Comparison of ENCODE assay signal across 19 cellular contexts in the genomic region with DNA sequence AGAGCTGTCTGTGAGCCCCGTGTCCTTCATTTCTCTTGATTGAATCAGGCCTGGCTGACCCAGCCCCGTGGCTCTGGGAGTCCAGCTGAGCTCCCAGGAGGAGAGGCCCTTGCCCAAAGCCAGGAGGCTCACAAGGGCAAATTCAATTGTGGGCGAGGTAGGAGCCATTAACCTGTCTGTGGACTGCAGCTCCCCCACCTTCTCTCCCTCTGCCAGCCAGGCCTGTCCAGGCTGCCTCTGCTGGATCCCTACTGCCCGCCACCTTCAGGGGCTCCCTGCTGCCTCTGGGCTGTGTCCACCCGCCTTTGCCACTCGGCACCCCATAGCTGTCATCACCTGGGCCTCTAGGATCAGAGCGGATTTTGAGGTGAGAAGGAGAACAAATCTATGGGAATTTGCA.
A peak's percentile ranks its signal among the peaks of the same experiment; 100 is the strongest.
DNase-seq lines count a peak whose midpoint lies in the region; ATAC-seq and TF ChIP-seq lines count a peak whose summit lies in the region.
"Had no signal": no experiment of that assay in that cellular context is flagged by ENCODE, and none has a peak within 500 bp of the region (broad histone marks: within the 10 kb centered on the region; RNA-seq: fewer than 3 reads in every experiment).

No MANE protein-coding gene starts in this region.

- no peak overlapping the region for H3K9ac ChIP-seq in mesendoderm (ENCODE audit: low read length)
- H3K9ac ChIP-seq: BLaER1 treated with 17β-estradiol and CSF1 and Interleukin-3, amounts not matched to agents 10 nM and 100 nM had no signal

- TF ChIP-seq CTCF in right atrium auricular region (IDR thresholded peaks at IDR 0.05): no peak
- no peak for TF ChIP-seq CTCF in osteoblast (IDR thresholded peaks at IDR 0.05; ENCODE audit: extremely low read depth, low read depth, low read length)

- DNase-seq in Right ventricle myocardium inferior (ENCODE audit: missing footprints): peak; percentile 45
- DNase-seq in right atrium auricular region (ENCODE audit: low spot score): no peak
- DNase-seq in H7: peak; percentile 47
- DNase-seq in mesendoderm: no peak
- DNase-seq in osteoblast (ENCODE audit: insufficient read length, low spot score, missing footprints): peak; percentile 53
- no peak for DNase-seq in RKO (ENCODE audit: low spot score)
- DNase-seq: AML-193; Caco-2; Calu3; CD4-positive, alpha-beta T cell; CD8-positive, alpha-beta T cell; DMS79 treated with DMSO at 0.1 percent for 48 hours; GF-D8 had no signal

- H3K4me1 ChIP-seq in right atrium auricular region: peaks cover 0 to 13% of the 10 kb centered on the region in 2 donors
- peaks cover 8% of the 10 kb centered on the region for H3K4me1 ChIP-seq in mesendoderm (ENCODE audit: control insufficient read depth, low read depth, low read length)
- H3K4me1 ChIP-seq in osteoblast (ENCODE audit: insufficient read depth, low read length): peaks cover 3% of the 10 kb centered on the region
- H3K4me1 ChIP-seq: A549 had no signal

- H3K4ac ChIP-seq in mesendoderm (ENCODE audit: low read depth, low read length): no peak overlapping the region

- H3K4me2 ChIP-seq in mesendoderm (ENCODE audit: low read length) (no peak overlapping the region), osteoblast (ENCODE audit: insufficient read depth, low read length) (no peak overlapping the region)
- H3K4me2 ChIP-seq: A549; BLaER1 treated with 17β-estradiol and CSF1 and Interleukin-3, amounts not matched to agents 10 nM and 100 nM had no signal

- H2BK120ac ChIP-seq in mesendoderm (ENCODE audit: low read depth, low read length): no peak overlapping the region

- H3K9me3 ChIP-seq in right atrium auricular region (no peaks in the 10 kb centered on the region), osteoblast (ENCODE audit: low read depth, low read length) (no peaks in the 10 kb centered on the region)
- H3K9me3 ChIP-seq: A549; BLaER1 treated with 17β-estradiol and CSF1 and Interleukin-3, amounts not matched to agents 10 nM and 100 nM; Caco-2 had no signal

- no peak overlapping the region for H4K8ac ChIP-seq in mesendoderm (ENCODE audit: low read depth, low read length)

- H3K27me3 ChIP-seq in right atrium auricular region (no peaks in the 10 kb centered on the region), H7 (ENCODE audit: control insufficient read depth, insufficient read depth, low read length) (no peaks in the 10 kb centered on the region), mesendoderm (ENCODE audit: insufficient read depth, low read length, poor library complexity) (no peaks in the 10 kb centered on the region), osteoblast (ENCODE audit: insufficient read depth, low read length) (no peaks in the 10 kb centered on the region)
- H3K27me3 ChIP-seq: BLaER1 treated with 17β-estradiol and CSF1 and Interleukin-3, amounts not matched to agents 10 nM and 100 nM had no signal

- H2AK5ac ChIP-seq in mesendoderm (ENCODE audit: low read length): no peak overlapping the region

- H3K79me2 ChIP-seq in mesendoderm (ENCODE audit: control insufficient read depth, insufficient read depth, low read length) (no peaks in the 10 kb centered on the region), osteoblast (ENCODE audit: insufficient read depth, low read length) (no peaks in the 10 kb centered on the region)

- no peak overlapping the region for H3K18ac ChIP-seq in mesendoderm (ENCODE audit: low read length)

- peak overlapping the region; percentile 66 for H3K23ac ChIP-seq in mesendoderm (ENCODE audit: low read length)

- H3K36me3 ChIP-seq in right atrium auricular region (no peaks in the 10 kb centered on the region), H7 (replicated peaks; ENCODE audit: control insufficient read depth, insufficient read depth, low read length) (no peaks in the 10 kb centered on the region), mesendoderm (ENCODE audit: control insufficient read depth, insufficient read depth, low read length) (no peaks in the 10 kb centered on the region), osteoblast (ENCODE audit: insufficient read depth, low read length) (no peaks in the 10 kb centered on the region)
- H3K36me3 ChIP-seq: BLaER1 treated with 17β-estradiol and CSF1 and Interleukin-3, amounts not matched to agents 10 nM and 100 nM had no signal

- H3K56ac ChIP-seq in mesendoderm (ENCODE audit: low read length): peak overlapping the region; percentile 5

- no peak overlapping the region for H2BK5ac ChIP-seq in mesendoderm (ENCODE audit: low read length)

- H2BK15ac ChIP-seq in mesendoderm (replicated peaks; ENCODE audit: low read depth): no peak overlapping the region

- intact Hi-C loops in Right ventricle myocardium inferior (cut with DNase I): no loop called here

- H3K27ac ChIP-seq in right atrium auricular region (no peak overlapping the region), mesendoderm (ENCODE audit: low read depth, low read length) (no peak overlapping the region), osteoblast (ENCODE audit: low read depth, low read length) (no peak overlapping the region)
- H3K27ac ChIP-seq: 22Rv1, A549, C4-2B had no signal

- no CpG with 5 or more reads among the region's 7 CpGs for WGBS in mesendoderm (ENCODE audit: extremely low coverage, insufficient coverage, low lambda C conversion rate)

- no peak for ATAC-seq in Right ventricle myocardium inferior
- ATAC-seq in GM21717 (IDR thresholded peaks at IDR 0.05; ENCODE audit: unreplicated experiment): no peak
- no peak for ATAC-seq in GM18858 (IDR thresholded peaks at IDR 0.05; ENCODE audit: unreplicated experiment)
- ATAC-seq: CD8-positive, alpha-beta T cell had no signal

- no peaks in the 10 kb centered on the region for H4K20me1 ChIP-seq in osteoblast (ENCODE audit: insufficient read depth, low read length)

- no peak overlapping the region for H2AFZ ChIP-seq in osteoblast (ENCODE audit: low read length)

- no peaks in the 10 kb centered on the region for H3K79me1 ChIP-seq in mesendoderm (ENCODE audit: low read length)

- no peak overlapping the region for H3K4me3 ChIP-seq in right atrium auricular region
- H3K4me3 ChIP-seq in H7 (ENCODE audit: insufficient read depth, low read depth, low read length): no peak overlapping the region
- H3K4me3 ChIP-seq in mesendoderm (ENCODE audit: low read length): no peak overlapping the region
- no peak overlapping the region for H3K4me3 ChIP-seq in osteoblast (ENCODE audit: insufficient read depth, low read length)
- H3K4me3 ChIP-seq: A549; BLaER1 treated with 17β-estradiol and CSF1 and Interleukin-3, amounts not matched to agents 10 nM and 100 nM had no signal

- H4K5ac ChIP-seq in mesendoderm (ENCODE audit: low read length): no peak overlapping the region

Comparison
In these comparisons a context has a peak if more than half of its experiments do, and no peak if none do; other contexts are left out.
1. DNase-seq: peak in Right ventricle myocardium inferior (single experiment), H7 (single experiment) and osteoblast (single experiment); none in right atrium auricular region (single experiment), mesendoderm (single experiment) and RKO (single experiment).